Comparison of ENCODE assay signal across 8 cellular contexts in genomic region chr3:22210693-22211092, GRCh38.
"Had no signal": no experiment of that assay in that cellular context is flagged by ENCODE, and none has a peak within 500 bp of the region (broad histone marks: within the 10 kb centered on the region; RNA-seq: fewer than 3 reads in every experiment).

No MANE protein-coding gene starts in this region.

- H3K4me3 ChIP-seq: GM12878 had no signal

- DNase-seq: GDM1, GF-D8 had no signal

- ATAC-seq: GM12878 had no signal

- FAIRE-seq: G401.6, GM12878, GM12891, GM12892, GM18507, GM19239 had no signal
